Comparison of ENCODE assay signal across 16 cellular contexts in genomic region chr3:187964759-187965158, GRCh38.
"Had no signal": no experiment of that assay in that cellular context is flagged by ENCODE, and none has a peak within 500 bp of the region (broad histone marks: within the 10 kb centered on the region; RNA-seq: fewer than 3 reads in every experiment).

No MANE protein-coding gene starts in this region.

- H3K9me3 ChIP-seq: body of pancreas, lower lobe of right lung, stomach, thoracic aorta had no signal

- H3K27ac ChIP-seq: body of pancreas, coronary artery, lower lobe of right lung, thoracic aorta had no signal

- H3K36me3 ChIP-seq: lower lobe of right lung, stomach, thoracic aorta had no signal

- H3K4me3 ChIP-seq: body of pancreas, coronary artery, lower lobe of right lung, stomach, thoracic aorta had no signal

- ATAC-seq: activated CD8-positive, alpha-beta T cell treated with anti-CD3 and anti-CD28 coated beads, Interleukin-2, amount 10 ng/mL, durations not matched to agents 7 days and 5 days; body of pancreas; esophagus mucosa had no signal

- H3K27me3 ChIP-seq: body of pancreas, stomach had no signal

- DNase-seq: activated B cell treated with CpG ODN at 0.5 μM for 24 hours; activated CD4-positive, alpha-beta T cell treated with anti-CD3 and anti-CD28 coated beads, Interleukin-2, amount 10 ng/mL, durations not matched to agents 24 days and 14 days; activated CD8-positive, alpha-beta memory T cell treated with anti-CD3 and anti-CD28 coated beads, Interleukin-2, amount 50 U/mL, for 4 hours; activated CD8-positive, alpha-beta T cell treated with anti-CD3 and anti-CD28 coated beads, Interleukin-2, amount 10 ng/mL, durations not matched to agents 7 days and 5 days; activated gamma-delta T cell treated with Interleukin-2 at 50 U/mL for 16 hours; activated T-cell treated with anti-CD3 and anti-CD28 coated beads, Interleukin-2, amount 50 U/mL, for 48 hours; amygdala; body of pancreas; hippocampal formation; lower lobe of right lung; occipital lobe; stimulated activated CD4-positive, alpha-beta T cell treated with anti-CD3 and anti-CD28 coated beads, Interleukin-2, amount 100 ng/mL, for 24 hours; stomach had no signal
